Comparison of ENCODE assay signal across 14 cellular contexts in genomic region chr11:29260939-29261705, GRCh38.
DNase-seq lines count a peak whose midpoint lies in the region; ATAC-seq, FAIRE-seq and TF ChIP-seq lines count a peak whose summit lies in the region.
"Had no signal": no experiment of that assay in that cellular context is flagged by ENCODE, and none has a peak within 500 bp of the region (broad histone marks: within the 10 kb centered on the region; RNA-seq: fewer than 3 reads in every experiment).

No MANE protein-coding gene starts in this region.

- H3K79me2 ChIP-seq in keratinocyte (ENCODE audit: control insufficient read depth, insufficient read depth, low read length): no peaks in the 10 kb centered on the region

- no peaks in the 10 kb centered on the region for H3K27me3 ChIP-seq in BJ (ENCODE audit: control insufficient read depth, insufficient read depth, low read length)
- H3K27me3 ChIP-seq in keratinocyte (ENCODE audit: control insufficient read depth, extremely low read depth, insufficient read depth, low read length): no peaks in the 10 kb centered on the region
- no peaks in the 10 kb centered on the region for H3K27me3 ChIP-seq in aorta (ENCODE audit: control insufficient read depth in 1 of 2, insufficient read depth in 2 of 2, low read length in 1 of 2)

- DNase-seq in BJ (ENCODE audit: low read depth) (no peak), HFFc6 (peak; percentile 39), WTC11 (ENCODE audit: low spot score) (no peak), keratinocyte (ENCODE audit: low read depth, low spot score) (no peak), NCI-H2196 (lab: John Stamatoyannopoulos, UW; ENCODE audit: unreplicated experiment) (no peak), aorta (no peak), AML-193 (lab: John Stamatoyannopoulos, UW) (no peak)
- DNase-seq in effector memory CD8-positive, alpha-beta T cell: no peak
- DNase-seq: activated CD4-positive, CD25-positive, alpha-beta regulatory T cell; CD4-positive, alpha-beta T cell; NCI-H187 had no signal

- dilution Hi-C loops in keratinocyte (cut with MboI; ENCODE audit: extremely low pct_ligation_motif_present, low sequenced_read_pairs): no loop called here

- no peaks in the 10 kb centered on the region for H3K4me1 ChIP-seq in keratinocyte (ENCODE audit: control insufficient read depth, extremely low read depth, insufficient read depth, low read length)
- no peaks in the 10 kb centered on the region for H3K4me1 ChIP-seq in aorta (ENCODE audit: control insufficient read depth in 1 of 2, insufficient read depth in 2 of 2, low read length in 2 of 2)

- WGBS in aorta, 2 donors: 87 to 88% methylated on average over 3 of the region's 3 CpGs

- H3K4me1 Mint-ChIP-seq in HFFc6 (ENCODE audit: low read depth) (peaks cover 67% of the 10 kb centered on the region), WTC11 (no peaks in the 10 kb centered on the region)
- no peaks in the 10 kb centered on the region for H3K4me1 Mint-ChIP-seq in effector memory CD8-positive, alpha-beta T cell (ENCODE audit: low read depth in 2 of 2)
- H3K4me1 Mint-ChIP-seq: memory B cell had no signal

- H2AFZ ChIP-seq in keratinocyte (ENCODE audit: control insufficient read depth, low read length): no peak overlapping the region

- H3K27ac Mint-ChIP-seq in HFFc6 (no peak overlapping the region), WTC11 (no peak overlapping the region)
- H3K27ac Mint-ChIP-seq in effector memory CD8-positive, alpha-beta T cell: no peak overlapping the region
- H3K27ac Mint-ChIP-seq: CD4-positive, alpha-beta T cell; memory B cell had no signal

- CTCF ChIA-PET in BJ (lab: Yijun Ruan, JAX) (interaction anchor here (0.6 to 1.5 kb wide), 7 partner anchors 10 to 543 kb away, joined by 3 to 5 read pairs (median 3); no protein-coding TSS in a partner anchor), WTC11 (lab: Charles Lee) (no interaction called here)

- no peaks in the 10 kb centered on the region for H3K9me1 ChIP-seq in keratinocyte (ENCODE audit: control insufficient read depth, extremely low read depth, insufficient read depth, low read length)

- peaks cover 7% of the 10 kb centered on the region; the same call in 1 of the 2 replicates for H3K9me3 Mint-ChIP-seq in HFFc6
- no peaks in the 10 kb centered on the region for H3K9me3 Mint-ChIP-seq in WTC11
- H3K9me3 Mint-ChIP-seq in effector memory CD8-positive, alpha-beta T cell: peaks cover 7 to 34% of the 10 kb centered on the region in 2 donors

- peaks cover 14% of the 10 kb centered on the region for H3K36me3 Mint-ChIP-seq in HFFc6 (ENCODE audit: low read depth)
- H3K36me3 Mint-ChIP-seq in WTC11: no peaks in the 10 kb centered on the region
- no peaks in the 10 kb centered on the region for H3K36me3 Mint-ChIP-seq in effector memory CD8-positive, alpha-beta T cell (ENCODE audit: insufficient read depth)
- H3K36me3 Mint-ChIP-seq: memory B cell had no signal

- TF ChIP-seq CTCF in BJ (IDR thresholded peaks at IDR 0.05; ENCODE audit: insufficient read depth, low read depth, low read length): 0 out of 2 replicates have a peak, but pooled peaks have one; percentile 14
- peak; percentile 24; the same call in 1 of the 2 replicates for TF ChIP-seq CTCF in HFFc6 (IDR thresholded peaks at IDR 0.05)
- TF ChIP-seq CTCF in WTC11 (IDR thresholded peaks at IDR 0.05): no peak
- TF ChIP-seq CTCF in keratinocyte (optimal IDR thresholded peaks at IDR 0.05 in 1 of 3, IDR thresholded peaks at IDR 0.05 in 1 of 3, conservative IDR thresholded peaks at IDR 0.05 in 1 of 3; ENCODE audit: extremely low read depth in 1 of 3, insufficient read depth in 2 of 3, low read length in 3 of 3): peak in 2 of 3 experiments; percentile 30 to 37

- H3K4me2 ChIP-seq in keratinocyte (ENCODE audit: control insufficient read depth, extremely low read depth, insufficient read depth, low read depth, low read length): no peak overlapping the region

- H3K4me3 Mint-ChIP-seq in HFFc6 (no peak overlapping the region), WTC11 (no peak overlapping the region)
- H3K4me3 Mint-ChIP-seq in effector memory CD8-positive, alpha-beta T cell: no peak overlapping the region
- H3K4me3 Mint-ChIP-seq: CD4-positive, alpha-beta T cell; memory B cell had no signal

- H3K27ac ChIP-seq in keratinocyte (ENCODE audit: control insufficient read depth, insufficient read depth, low read length): no peak overlapping the region
- no peak overlapping the region for H3K27ac ChIP-seq in aorta (ENCODE audit: low read depth in 1 of 2, low read length in 2 of 2)

- intact Hi-C loops in aorta (cut with DNase I): no loop called here

- H3K27me3 Mint-ChIP-seq in HFFc6 (ENCODE audit: insufficient read depth) (peaks cover 3% of the 10 kb centered on the region; the same call in 1 of the 2 replicates), WTC11 (ENCODE audit: low read depth) (peaks cover 6% of the 10 kb centered on the region; the same call in 1 of the 2 replicates)
- H3K27me3 Mint-ChIP-seq in effector memory CD8-positive, alpha-beta T cell: no peaks in the 10 kb centered on the region
- H3K27me3 Mint-ChIP-seq: CD4-positive, alpha-beta T cell; memory B cell had no signal

- no peaks in the 10 kb centered on the region for H4K20me1 ChIP-seq in keratinocyte (ENCODE audit: control insufficient read depth, extremely low read depth, insufficient read depth, low read length)

- ATAC-seq in WTC11 (peak; percentile 39; the same call in 1 of the 2 replicates), aorta (ENCODE audit: low FRiP score) (no peak)
- ATAC-seq in effector memory CD8-positive, alpha-beta T cell (replicated peaks): no peak
- ATAC-seq: Right ventricle myocardium inferior had no signal

- H3K4me3 ChIP-seq in BJ (ENCODE audit: low read depth, low read length) (no peak overlapping the region), keratinocyte (ENCODE audit: control insufficient read depth in 2 of 3, extremely low read depth in 1 of 3, insufficient read depth in 2 of 3, low read depth in 1 of 3, low read length in 3 of 3) (no peak overlapping the region), aorta (ENCODE audit: low read length in 2 of 2) (no peak overlapping the region)

- H3K9ac ChIP-seq in keratinocyte (ENCODE audit: control insufficient read depth, extremely low read depth, insufficient read depth, low read length): no peak overlapping the region

- FAIRE-seq in keratinocyte (lab: Jason Lieb, UNC): peak; percentile 93
- FAIRE-seq: frontal cortex had no signal

- H3K9me3 ChIP-seq in keratinocyte (ENCODE audit: control insufficient read depth, low read depth, low read length) (no peaks in the 10 kb centered on the region), aorta (ENCODE audit: control insufficient read depth, low read length) (no peaks in the 10 kb centered on the region)

- POLR2A ChIA-PET in BJ (lab: Charles Lee) (no interaction called here), WTC11 (lab: Charles Lee) (interaction anchor here (0.5 kb wide), 1 partner anchor 35 kb away, joined by 3 read pairs; no protein-coding TSS in a partner anchor)

- H3K36me3 ChIP-seq in BJ (ENCODE audit: control insufficient read depth, insufficient read depth, low read length): no peaks in the 10 kb centered on the region
- H3K36me3 ChIP-seq in keratinocyte (ENCODE audit: control insufficient read depth in 2 of 2, extremely low read depth in 1 of 2, insufficient read depth in 2 of 2, low read length in 2 of 2): no peaks in the 10 kb centered on the region
- no peaks in the 10 kb centered on the region for H3K36me3 ChIP-seq in aorta (ENCODE audit: control insufficient read depth in 1 of 2, insufficient read depth in 2 of 2, low read length in 1 of 2)

TF ChIP-seq in WTC11, 78 proteins besides CTCF, POLR2A, EP300 and RAD21 (continues in another document):
- TF ChIP-seq PREB (CRISPR knock-in tag; IDR thresholded peaks at IDR 0.05; ENCODE audit: borderline replicate concordance) (no peak), NR1H2 (CRISPR knock-in tag; IDR thresholded peaks at IDR 0.05) (no peak), HMGXB4 (CRISPR knock-in tag; IDR thresholded peaks at IDR 0.05) (no peak), GTF2I (CRISPR knock-in tag; conservative IDR thresholded peaks at IDR 0.05) (no peak), CDX4 (CRISPR knock-in tag; IDR thresholded peaks at IDR 0.05; ENCODE audit: borderline replicate concordance) (no peak), HMGA2 (CRISPR knock-in tag; IDR thresholded peaks at IDR 0.05) (no peak), SOX15 (CRISPR knock-in tag; IDR thresholded peaks at IDR 0.05) (no peak), ZMAT4 (CRISPR knock-in tag; IDR thresholded peaks at IDR 0.05) (no peak), GRHL2 (CRISPR knock-in tag; IDR thresholded peaks at IDR 0.05; ENCODE audit: insufficient replicate concordance, severe bottlenecking) (no peak)
